Comparison of ENCODE assay signal across 4 cellular contexts in genomic region chr14:94577472-94577871, GRCh38. TPM values are rescaled to one million over a fixed set of nuclear protein-coding genes. Genes with fewer than 3 reads are reported as not detected.
"Had no signal": no experiment of that assay in that cellular context is flagged by ENCODE, and none has a peak within 500 bp of the region (broad histone marks: within the 10 kb centered on the region; RNA-seq: fewer than 3 reads in every experiment).

No MANE protein-coding gene starts in this region.

RNA-seq across cellular contexts. Expression of gene SERPINA4, which starts 16.2 kb away (rescaled TPM):
- total RNA-seq: LHCN-M2, M059J, MCF 10A, NCI-H460 had no signal

RNA-seq across cellular contexts. Expression of gene SERPINA3, which starts 34.7 kb away (rescaled TPM):
- total RNA-seq: NCI-H460 had no signal
